ENCODE assay signal across 21 cellular contexts in the genomic region with DNA sequence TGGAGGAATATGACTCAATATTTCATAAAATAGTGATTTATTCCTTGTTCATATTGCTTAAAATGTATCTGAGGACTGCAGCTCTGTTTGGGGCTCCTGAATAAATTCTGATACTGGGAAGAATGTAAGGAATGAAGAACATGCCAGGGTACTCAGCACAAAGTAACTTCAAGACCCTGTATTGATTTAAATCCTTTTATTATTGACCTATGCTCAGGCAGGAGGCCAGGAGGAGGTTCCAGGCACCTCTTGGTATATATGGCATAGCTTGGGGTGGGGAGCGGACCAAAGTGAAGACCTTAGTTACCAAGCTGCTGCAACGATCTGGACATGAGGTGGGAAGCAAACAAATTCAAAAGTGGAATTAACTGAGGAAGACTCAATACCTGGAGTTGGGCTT.
"Had no signal": no experiment of that assay in that cellular context is flagged by ENCODE, and none has a peak within 500 bp of the region (broad histone marks: within the 10 kb centered on the region; RNA-seq: fewer than 3 reads in every experiment).

No MANE protein-coding gene starts in this region.

- H3K27ac Mint-ChIP-seq: effector memory CD8-positive, alpha-beta T cell; nephron progenitor cell; stimulated activated effector memory CD8-positive, alpha-beta T cell treated with anti-CD3 and anti-CD28 coated beads, Interleukin-12 subunit alpha, Interleukin-12 subunit beta, amount 100 ng/mL, for 72 hours had no signal

- H3K36me3 Mint-ChIP-seq: naive thymus-derived CD8-positive, alpha-beta T cell; stimulated activated effector memory CD8-positive, alpha-beta T cell treated with anti-CD3 and anti-CD28 coated beads, Interleukin-12 subunit alpha, Interleukin-12 subunit beta, amount 100 ng/mL, for 72 hours had no signal

- H3K27me3 ChIP-seq: left lung, ovary, sigmoid colon, tibial nerve, upper lobe of left lung had no signal

- H3K4me3 Mint-ChIP-seq: effector memory CD8-positive, alpha-beta T cell; naive thymus-derived CD8-positive, alpha-beta T cell; nephron progenitor cell; stimulated activated effector memory CD8-positive, alpha-beta T cell treated with anti-CD3 and anti-CD28 coated beads, Interleukin-12 subunit alpha, Interleukin-12 subunit beta, amount 100 ng/mL, for 72 hours had no signal

- ATAC-seq: effector memory CD8-positive, alpha-beta T cell; left lung; naive thymus-derived CD8-positive, alpha-beta T cell; psoas muscle; right cardiac atrium; stimulated activated effector memory CD8-positive, alpha-beta T cell treated with anti-CD3 and anti-CD28 coated beads, Interleukin-12 subunit alpha, Interleukin-12 subunit beta, amount 100 ng/mL, for 72 hours had no signal

- H3K4me1 ChIP-seq: left lung, psoas muscle, sigmoid colon, tibial nerve, upper lobe of left lung had no signal

- H3K27me3 Mint-ChIP-seq: effector memory CD8-positive, alpha-beta T cell; naive thymus-derived CD8-positive, alpha-beta T cell had no signal

- H3K4me3 ChIP-seq: coronary artery, left lung, ovary, psoas muscle, sigmoid colon, thoracic aorta, tibial nerve, upper lobe of left lung had no signal

- H3K4me1 Mint-ChIP-seq: naive thymus-derived CD8-positive, alpha-beta T cell; stimulated activated effector memory CD8-positive, alpha-beta T cell treated with anti-CD3 and anti-CD28 coated beads, Interleukin-12 subunit alpha, Interleukin-12 subunit beta, amount 100 ng/mL, for 72 hours had no signal

- H3K36me3 ChIP-seq: left lung, ovary, sigmoid colon, thoracic aorta, tibial nerve, upper lobe of left lung had no signal

- H3K27ac ChIP-seq: coronary artery, left lung, ovary, psoas muscle, sigmoid colon, thoracic aorta, tibial nerve, upper lobe of left lung had no signal

- H3K9me3 Mint-ChIP-seq: nephron progenitor cell had no signal

- H3K9me3 ChIP-seq: left lung, ovary, psoas muscle, sigmoid colon, thoracic aorta, tibial nerve, upper lobe of left lung had no signal

- DNase-seq: dermis blood vessel endothelial cell; effector memory CD8-positive, alpha-beta T cell; hypothalamus; left cardiac atrium; left lung; naive thymus-derived CD8-positive, alpha-beta T cell; nephron progenitor cell; occipital lobe; ovary; posterior cingulate gyrus; psoas muscle; right cardiac atrium; sigmoid colon; stimulated activated CD4-positive, alpha-beta T cell treated with anti-CD3 and anti-CD28 coated beads, Interleukin-2, amount 100 ng/mL, for 24 hours; stimulated activated CD4-positive, alpha-beta T cell treated with anti-CD3 and anti-CD28 coated beads, Interleukin-4, amount 100 ng/mL, for 24 hours; stimulated activated naive CD4-positive, alpha-beta T cell treated with Interleukin-2 at 50 U/mL for 16 hours; upper lobe of left lung had no signal
